Comparison of ENCODE assay signal across 1 cellular context in the genomic region with DNA sequence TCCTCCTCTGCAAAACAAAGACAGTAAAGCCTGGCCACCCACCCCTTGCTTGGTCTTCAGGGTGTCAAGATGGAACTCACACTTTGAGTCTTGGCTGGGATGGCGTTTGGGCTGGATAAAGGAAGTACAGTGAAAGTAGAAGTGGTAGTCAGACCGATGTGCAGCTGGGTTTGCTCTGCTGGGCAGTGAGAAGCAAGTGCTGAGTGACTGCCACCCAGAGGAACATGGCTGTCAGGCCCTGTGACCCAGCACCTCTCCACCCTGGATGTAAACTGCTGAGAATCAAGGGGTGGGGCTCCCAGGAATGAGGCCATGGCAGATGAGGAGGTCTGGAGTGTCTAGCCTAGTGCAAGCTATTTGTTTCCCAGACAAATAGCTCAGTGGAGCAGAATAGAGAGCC.
TF ChIP-seq lines count a peak whose summit lies in the region.

No MANE protein-coding gene starts in this region.

TF ChIP-seq in K562, 482 proteins besides CTCF, POLR2A, EP300 and RAD21:
- TF ChIP-seq, protein P1, sequence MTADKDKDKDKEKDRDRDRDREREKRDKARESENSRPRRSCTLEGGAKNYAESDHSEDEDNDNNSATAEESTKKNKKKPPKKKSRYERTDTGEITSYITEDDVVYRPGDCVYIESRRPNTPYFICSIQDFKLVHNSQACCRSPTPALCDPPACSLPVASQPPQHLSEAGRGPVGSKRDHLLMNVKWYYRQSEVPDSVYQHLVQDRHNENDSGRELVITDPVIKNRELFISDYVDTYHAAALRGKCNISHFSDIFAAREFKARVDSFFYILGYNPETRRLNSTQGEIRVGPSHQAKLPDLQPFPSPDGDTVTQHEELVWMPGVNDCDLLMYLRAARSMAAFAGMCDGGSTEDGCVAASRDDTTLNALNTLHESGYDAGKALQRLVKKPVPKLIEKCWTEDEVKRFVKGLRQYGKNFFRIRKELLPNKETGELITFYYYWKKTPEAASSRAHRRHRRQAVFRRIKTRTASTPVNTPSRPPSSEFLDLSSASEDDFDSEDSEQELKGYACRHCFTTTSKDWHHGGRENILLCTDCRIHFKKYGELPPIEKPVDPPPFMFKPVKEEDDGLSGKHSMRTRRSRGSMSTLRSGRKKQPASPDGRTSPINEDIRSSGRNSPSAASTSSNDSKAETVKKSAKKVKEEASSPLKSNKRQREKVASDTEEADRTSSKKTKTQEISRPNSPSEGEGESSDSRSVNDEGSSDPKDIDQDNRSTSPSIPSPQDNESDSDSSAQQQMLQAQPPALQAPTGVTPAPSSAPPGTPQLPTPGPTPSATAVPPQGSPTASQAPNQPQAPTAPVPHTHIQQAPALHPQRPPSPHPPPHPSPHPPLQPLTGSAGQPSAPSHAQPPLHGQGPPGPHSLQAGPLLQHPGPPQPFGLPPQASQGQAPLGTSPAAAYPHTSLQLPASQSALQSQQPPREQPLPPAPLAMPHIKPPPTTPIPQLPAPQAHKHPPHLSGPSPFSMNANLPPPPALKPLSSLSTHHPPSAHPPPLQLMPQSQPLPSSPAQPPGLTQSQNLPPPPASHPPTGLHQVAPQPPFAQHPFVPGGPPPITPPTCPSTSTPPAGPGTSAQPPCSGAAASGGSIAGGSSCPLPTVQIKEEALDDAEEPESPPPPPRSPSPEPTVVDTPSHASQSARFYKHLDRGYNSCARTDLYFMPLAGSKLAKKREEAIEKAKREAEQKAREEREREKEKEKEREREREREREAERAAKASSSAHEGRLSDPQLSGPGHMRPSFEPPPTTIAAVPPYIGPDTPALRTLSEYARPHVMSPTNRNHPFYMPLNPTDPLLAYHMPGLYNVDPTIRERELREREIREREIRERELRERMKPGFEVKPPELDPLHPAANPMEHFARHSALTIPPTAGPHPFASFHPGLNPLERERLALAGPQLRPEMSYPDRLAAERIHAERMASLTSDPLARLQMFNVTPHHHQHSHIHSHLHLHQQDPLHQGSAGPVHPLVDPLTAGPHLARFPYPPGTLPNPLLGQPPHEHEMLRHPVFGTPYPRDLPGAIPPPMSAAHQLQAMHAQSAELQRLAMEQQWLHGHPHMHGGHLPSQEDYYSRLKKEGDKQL (CRISPR knock-in tag; IDR thresholded peaks at IDR 0.05; ENCODE audit: borderline replicate concordance) = no peak
- TF ChIP-seq ETV6 (IDR thresholded peaks at IDR 0.05; ENCODE audit: borderline replicate concordance in 1 of 2, low read depth in 2 of 2, low read length in 1 of 2) (no peak), ETV6 (CRISPR knock-in tag; IDR thresholded peaks at IDR 0.05; ENCODE audit: borderline replicate concordance) (no peak), SMARCE1 (IDR thresholded peaks at IDR 0.05) (no peak), SRF (CRISPR knock-in tag; IDR thresholded peaks at IDR 0.05) (peak in 1 of 2 experiments; percentile 88; a peak in 1 of 4 replicates), ZFP36 (IDR thresholded peaks at IDR 0.05; ENCODE audit: low read depth, low read length, partially characterized antibody) (peak; percentile 12), ZNF24 (IDR thresholded peaks at IDR 0.05) (no peak), MCM3 (IDR thresholded peaks at IDR 0.05) (no peak), ZNF253 (CRISPR knock-in tag; conservative IDR thresholded peaks at IDR 0.05) (no peak), TAF1 (IDR thresholded peaks at IDR 0.05; ENCODE audit: control insufficient read depth, extremely low read depth, insufficient read depth, low read length, severe bottlenecking) (no peak), CCNT2 (IDR thresholded peaks at IDR 0.05; ENCODE audit: borderline replicate concordance, extremely low read depth, insufficient read length, low read depth, low read length) (no peak), ZNF121 (CRISPR knock-in tag; conservative IDR thresholded peaks at IDR 0.05) (no peak), CREBBP (IDR thresholded peaks at IDR 0.05; ENCODE audit: low read depth, low read length) (no peak), YY1 (IDR thresholded peaks at IDR 0.05; ENCODE audit: borderline replicate concordance in 1 of 3, control insufficient read depth in 1 of 3, extremely low read depth in 1 of 3, insufficient read depth in 3 of 3, insufficient read length in 1 of 3, insufficient replicate concordance in 2 of 3, low read depth in 1 of 3, low read length in 2 of 3) (peak in 1 of 3 experiments; percentile 11)
- TF ChIP-seq, protein P2, sequence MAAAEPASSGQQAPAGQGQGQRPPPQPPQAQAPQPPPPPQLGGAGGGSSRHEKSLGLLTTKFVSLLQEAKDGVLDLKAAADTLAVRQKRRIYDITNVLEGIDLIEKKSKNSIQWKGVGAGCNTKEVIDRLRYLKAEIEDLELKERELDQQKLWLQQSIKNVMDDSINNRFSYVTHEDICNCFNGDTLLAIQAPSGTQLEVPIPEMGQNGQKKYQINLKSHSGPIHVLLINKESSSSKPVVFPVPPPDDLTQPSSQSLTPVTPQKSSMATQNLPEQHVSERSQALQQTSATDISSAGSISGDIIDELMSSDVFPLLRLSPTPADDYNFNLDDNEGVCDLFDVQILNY (CRISPR knock-in tag; IDR thresholded peaks at IDR 0.05) = no peak
- TF ChIP-seq, protein P3, sequence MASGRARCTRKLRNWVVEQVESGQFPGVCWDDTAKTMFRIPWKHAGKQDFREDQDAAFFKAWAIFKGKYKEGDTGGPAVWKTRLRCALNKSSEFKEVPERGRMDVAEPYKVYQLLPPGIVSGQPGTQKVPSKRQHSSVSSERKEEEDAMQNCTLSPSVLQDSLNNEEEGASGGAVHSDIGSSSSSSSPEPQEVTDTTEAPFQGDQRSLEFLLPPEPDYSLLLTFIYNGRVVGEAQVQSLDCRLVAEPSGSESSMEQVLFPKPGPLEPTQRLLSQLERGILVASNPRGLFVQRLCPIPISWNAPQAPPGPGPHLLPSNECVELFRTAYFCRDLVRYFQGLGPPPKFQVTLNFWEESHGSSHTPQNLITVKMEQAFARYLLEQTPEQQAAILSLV (tag; IDR thresholded peaks at IDR 0.05) = no peak
TF ChIP-seq in K562: peak in this region for 3.
